ENCODE assay signal across 21 cellular contexts in genomic region chr3:60504827-60505457, GRCh38.
"Had no signal": no experiment of that assay in that cellular context is flagged by ENCODE, and none has a peak within 500 bp of the region (broad histone marks: within the 10 kb centered on the region; RNA-seq: fewer than 3 reads in every experiment).

No MANE protein-coding gene starts in this region.

- H3K4me3 Mint-ChIP-seq: activated CD8-positive, alpha-beta T cell treated with anti-CD3 and anti-CD28 coated beads, Interleukin-2, amount 10 ng/mL, durations not matched to agents 7 days and 5 days; activated naive CD8-positive, alpha-beta T cell treated with anti-CD3 and anti-CD28 coated beads, Interleukin-2, amount 50 U/mL, for 24 hours; activated T-helper 1 cell treated with anti-CD3 and anti-CD28 coated beads, Interleukin-12 subunit alpha, Interleukin-12 subunit beta, Interleukin-2, Interleukin-4 antibody, amounts not matched to agents 30 ng/mL and 10 ng/mL and 1 ng/mL, durations not matched to agents 14 hours and 24 hours and 36 hours; natural killer cell treated with Interleukin-12 subunit alpha and Interleukin-12 subunit beta and Interleukin-15 and Interleukin-18, amount 100 ng/mL, for 72 hours; stimulated activated naive CD8-positive, alpha-beta T cell treated with anti-CD3 and anti-CD28 coated beads, Interleukin-15, Interleukin-2, amounts not matched to agents 100 ng/mL and 50 ng/mL, for 24 hours had no signal

- H3K36me3 Mint-ChIP-seq: natural killer cell treated with Interleukin-12 subunit alpha and Interleukin-12 subunit beta and Interleukin-15 and Interleukin-18, amount 100 ng/mL, for 72 hours had no signal

- H3K27me3 ChIP-seq: esophagus muscularis mucosa, ovary, right atrium auricular region, thyroid gland had no signal

- ATAC-seq: activated CD8-positive, alpha-beta T cell treated with anti-CD3 and anti-CD28 coated beads, Interleukin-2, amount 10 ng/mL, durations not matched to agents 7 days and 5 days; activated naive CD8-positive, alpha-beta T cell treated with anti-CD3 and anti-CD28 coated beads, Interleukin-2, amount 50 U/mL, for 24 hours; natural killer cell treated with Interleukin-12 subunit alpha and Interleukin-12 subunit beta and Interleukin-15 and Interleukin-18, amount 100 ng/mL, for 72 hours had no signal

- H3K27me3 Mint-ChIP-seq: activated naive CD8-positive, alpha-beta T cell treated with anti-CD3 and anti-CD28 coated beads, Interleukin-2, amount 50 U/mL, for 24 hours; natural killer cell treated with Interleukin-12 subunit alpha and Interleukin-12 subunit beta and Interleukin-15 and Interleukin-18, amount 100 ng/mL, for 72 hours; stimulated activated naive CD8-positive, alpha-beta T cell treated with anti-CD3 and anti-CD28 coated beads, Interleukin-15, Interleukin-2, amounts not matched to agents 100 ng/mL and 50 ng/mL, for 24 hours had no signal

- H3K27ac Mint-ChIP-seq: activated CD8-positive, alpha-beta T cell treated with anti-CD3 and anti-CD28 coated beads, Interleukin-2, amount 10 ng/mL, durations not matched to agents 7 days and 5 days; activated naive CD8-positive, alpha-beta T cell treated with anti-CD3 and anti-CD28 coated beads, Interleukin-2, amount 50 U/mL, for 24 hours; activated T-helper 1 cell treated with anti-CD3 and anti-CD28 coated beads, Interleukin-12 subunit alpha, Interleukin-12 subunit beta, Interleukin-2, Interleukin-4 antibody, amounts not matched to agents 30 ng/mL and 10 ng/mL and 1 ng/mL, durations not matched to agents 14 hours and 24 hours and 36 hours; natural killer cell treated with Interleukin-12 subunit alpha and Interleukin-12 subunit beta and Interleukin-15 and Interleukin-18, amount 100 ng/mL, for 72 hours; stimulated activated naive CD8-positive, alpha-beta T cell treated with anti-CD3 and anti-CD28 coated beads, Interleukin-15, Interleukin-2, amounts not matched to agents 100 ng/mL and 50 ng/mL, for 24 hours had no signal

- H3K36me3 ChIP-seq: esophagus muscularis mucosa, left ventricle myocardium inferior, ovary, prostate gland, right atrium auricular region, thyroid gland had no signal

- DNase-seq: activated CD4-positive, alpha-beta T cell treated with anti-CD3 and anti-CD28 coated beads, Interleukin-2, amount 50 U/mL, for 1 hour; activated CD4-positive, CD25-positive, alpha-beta regulatory T cell treated with anti-CD3 and anti-CD28 coated beads, Interleukin-2, amount 50 U/mL, for 72 hours; activated CD8-positive, alpha-beta T cell treated with anti-CD3 and anti-CD28 coated beads, Interleukin-2, amount 10 ng/mL, durations not matched to agents 7 days and 5 days; activated gamma-delta T cell; activated naive CD4-positive, alpha-beta T cell treated with anti-CD3 and anti-CD28 coated beads, Interleukin-2, amount 50 U/mL, for 16 hours; activated naive CD8-positive, alpha-beta T cell treated with anti-CD3 and anti-CD28 coated beads, Interleukin-2, amount 50 U/mL, for 24 hours; cerebellar nuclear complex; hypothalamus; left ventricle myocardium inferior; midbrain; ovary; stimulated activated CD4-positive, alpha-beta T cell treated with anti-CD3 and anti-CD28 coated beads, Interleukin-4, amount 100 ng/mL, for 24 hours; substantia nigra; thyroid gland had no signal

- H3K4me3 ChIP-seq: coronary artery, esophagus muscularis mucosa, left ventricle myocardium inferior, ovary, prostate gland, right atrium auricular region, thyroid gland had no signal
